In genomic region chr22:22753526-22754267, GRCh38 we compare ENCODE assay signal across 8 cellular contexts.
DNase-seq lines count a peak whose midpoint lies in the region; ATAC-seq and FAIRE-seq lines count a peak whose summit lies in the region.

No MANE protein-coding gene starts in this region.

- CTCF ChIA-PET in activated CD8-positive, alpha-beta memory T cell treated with anti-CD3 and anti-CD28 coated beads, Interleukin-2, amount 10 ng/mL, durations not matched to agents 7 days and 5 days (lab: Charles Lee), result interaction anchor here (0.7 to 4.4 kb wide), 48 partner anchors 9 to 393 kb away, joined by 3 to 76 read pairs (median 5); partner anchors contain the start of gene ZNF280B

- no peak overlapping the region for H3K4me3 ChIP-seq in neuronal stem cell (ENCODE audit: low read length in 2 of 2)

- ATAC-seq in activated CD8-positive, alpha-beta memory T cell treated with anti-CD3 and anti-CD28 coated beads, Interleukin-2, amount 10 ng/mL, durations not matched to agents 7 days and 5 days, result peak; percentile 97
- peak; percentile 69 for ATAC-seq in esophagus mucosa

- H3K18ac ChIP-seq in neuronal stem cell (ENCODE audit: low read length), result peak overlapping the region; percentile 63

- no peak overlapping the region for H2BK5ac ChIP-seq in neuronal stem cell (ENCODE audit: low read length)

- H3K4me3 Mint-ChIP-seq in activated CD8-positive, alpha-beta memory T cell treated with anti-CD3 and anti-CD28 coated beads, Interleukin-2, amount 10 ng/mL, durations not matched to agents 7 days and 5 days, result no peak overlapping the region

- H3K27ac Mint-ChIP-seq in activated CD8-positive, alpha-beta memory T cell treated with anti-CD3 and anti-CD28 coated beads, Interleukin-2, amount 10 ng/mL, durations not matched to agents 7 days and 5 days, result no peak overlapping the region

- H3K14ac ChIP-seq in neuronal stem cell (ENCODE audit: low read length), result no peak overlapping the region

- no peaks in the 10 kb centered on the region for H3K9me3 ChIP-seq in neuronal stem cell (replicated peaks in 1 of 2; ENCODE audit: control insufficient read depth in 2 of 2, insufficient read depth in 1 of 2, low read depth in 1 of 2, low read length in 2 of 2)

- H2BK12ac ChIP-seq in neuronal stem cell (ENCODE audit: low read length), result no peak overlapping the region

- H3K4ac ChIP-seq in neuronal stem cell (ENCODE audit: low read length), result no peak overlapping the region

- H3K4me1 ChIP-seq in neuronal stem cell (ENCODE audit: control insufficient read depth in 2 of 2, insufficient read depth in 1 of 2, low read depth in 1 of 2, low read length in 2 of 2), result no peaks in the 10 kb centered on the region

- H4K91ac ChIP-seq in neuronal stem cell (ENCODE audit: low read depth, low read length, poor library complexity), result no peak overlapping the region

- no peak overlapping the region for H3K9ac ChIP-seq in neuronal stem cell (ENCODE audit: low read depth, low read length, poor library complexity)

- DNase-seq in AG20443 (ENCODE audit: low spot score) (peak; percentile 67), GM19238 (ENCODE audit: insufficient read length, low spot score) (peak; percentile 81), NCI-H82 treated with DMSO at 0.1 percent for 48 hours (lab: John Stamatoyannopoulos, UW; ENCODE audit: unreplicated experiment) (peak; percentile 25), neuronal stem cell (ENCODE audit: low spot score) (peak; percentile 31), urothelium cell line (ENCODE audit: low spot score) (peak; percentile 90), cortex of kidney (lab: John Stamatoyannopoulos, UW) (no peak)
- peak; percentile 89 for DNase-seq in activated CD8-positive, alpha-beta memory T cell treated with anti-CD3 and anti-CD28 coated beads, Interleukin-2, amount 10 ng/mL, durations not matched to agents 7 days and 5 days

- H3K4me1 Mint-ChIP-seq in activated CD8-positive, alpha-beta memory T cell treated with anti-CD3 and anti-CD28 coated beads, Interleukin-2, amount 10 ng/mL, durations not matched to agents 7 days and 5 days, result peaks cover 20% of the 10 kb centered on the region

- WGBS in neuronal stem cell (ENCODE audit: extremely low coverage in 2 of 2, insufficient read length in 2 of 2, insufficient replicate concordance in 1 of 2), 2 donors, result no CpG with 5 or more reads among the region's 7 CpGs

- H3K23ac ChIP-seq in neuronal stem cell (ENCODE audit: low read depth, low read length, poor library complexity), result peak overlapping the region; percentile 95

- no peak overlapping the region for H2BK15ac ChIP-seq in neuronal stem cell (ENCODE audit: low read length)

- no peak overlapping the region for H4K8ac ChIP-seq in neuronal stem cell (ENCODE audit: low read depth, low read length)

- no peaks in the 10 kb centered on the region for H3K36me3 Mint-ChIP-seq in activated CD8-positive, alpha-beta memory T cell treated with anti-CD3 and anti-CD28 coated beads, Interleukin-2, amount 10 ng/mL, durations not matched to agents 7 days and 5 days

- peaks cover 0 to 4% (median 2%) of the 10 kb centered on the region in 3 experiments for H3K27me3 ChIP-seq in neuronal stem cell (ENCODE audit: control insufficient read depth in 3 of 3, insufficient read depth in 3 of 3, low read depth in 1 of 3, low read length in 3 of 3)

- FAIRE-seq in urothelium cell line (lab: Jason Lieb, UNC), result peak; percentile 95

- no peak overlapping the region for H2AK5ac ChIP-seq in neuronal stem cell (ENCODE audit: low read depth, low read length)

- H3K36me3 ChIP-seq in neuronal stem cell (replicated peaks in 1 of 2; ENCODE audit: control insufficient read depth in 2 of 2, insufficient read depth in 2 of 2, low read length in 2 of 2), result no peaks in the 10 kb centered on the region

- no peak overlapping the region for H3K4me2 ChIP-seq in neuronal stem cell (ENCODE audit: insufficient read depth, low read length, poor library complexity, severe bottlenecking)

- H3K27ac ChIP-seq in neuronal stem cell (replicated peaks; ENCODE audit: low read length), result no peak overlapping the region

- H3K9me3 Mint-ChIP-seq in activated CD8-positive, alpha-beta memory T cell treated with anti-CD3 and anti-CD28 coated beads, Interleukin-2, amount 10 ng/mL, durations not matched to agents 7 days and 5 days (ENCODE audit: low read depth), result no peaks in the 10 kb centered on the region

- no peaks in the 10 kb centered on the region for H3K79me1 ChIP-seq in neuronal stem cell (ENCODE audit: low read depth, low read length)

- no peak overlapping the region for H2AFZ ChIP-seq in neuronal stem cell (ENCODE audit: low read length)

- H3K27me3 Mint-ChIP-seq in activated CD8-positive, alpha-beta memory T cell treated with anti-CD3 and anti-CD28 coated beads, Interleukin-2, amount 10 ng/mL, durations not matched to agents 7 days and 5 days, result no peaks in the 10 kb centered on the region

- no peak overlapping the region for H2BK120ac ChIP-seq in neuronal stem cell (ENCODE audit: low read depth, low read length)
